ENCODE assay signal across 7 cellular contexts in the genomic region with DNA sequence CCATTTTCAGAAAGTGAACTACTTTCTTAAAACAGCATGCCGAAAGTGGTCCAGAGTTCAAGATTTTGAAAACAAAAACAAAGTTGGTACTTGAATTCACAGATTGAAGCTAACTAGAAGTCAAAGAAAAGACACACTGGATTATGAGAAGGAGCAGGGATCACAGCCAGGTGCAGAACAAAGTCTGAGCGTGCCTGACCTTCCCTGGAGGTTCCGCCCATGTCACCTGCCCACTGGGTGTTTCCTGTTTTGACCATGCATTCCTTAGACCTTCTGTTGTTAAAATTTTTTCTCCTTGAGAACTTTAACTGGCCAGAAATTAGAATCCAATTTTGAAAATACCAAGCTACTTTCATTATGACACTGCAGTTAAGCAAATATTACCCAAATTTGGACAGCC. TPM values are rescaled to one million over a fixed set of nuclear protein-coding genes. Genes with fewer than 3 reads are reported as not detected.
"Had no signal": no experiment of that assay in that cellular context is flagged by ENCODE, and none has a peak within 500 bp of the region (broad histone marks: within the 10 kb centered on the region; RNA-seq: fewer than 3 reads in every experiment).

No MANE protein-coding gene starts in this region.

RNA-seq across cellular contexts. Expression of a gene that starts 34.2 kb away (rescaled TPM):
- total RNA-seq: thoracic aorta, thyroid gland, upper lobe of right lung, ureter, uterus had no signal
- polyA plus RNA-seq: urinary bladder had no signal

RNA-seq across cellular contexts. Expression of a gene that starts 56.5 kb away (rescaled TPM):
- total RNA-seq: subcutaneous adipose tissue had no signal
